In genomic region chr14:26595922-26596721, GRCh38 we compare ENCODE assay signal across 10 cellular contexts. TPM values are rescaled to one million over a fixed set of nuclear protein-coding genes. Genes with fewer than 3 reads are reported as not detected.
DNase-seq lines count a peak whose midpoint lies in the region; ATAC-seq and TF ChIP-seq lines count a peak whose summit lies in the region.
"Had no signal": no experiment of that assay in that cellular context is flagged by ENCODE, and none has a peak within 500 bp of the region (broad histone marks: within the 10 kb centered on the region; RNA-seq: fewer than 3 reads in every experiment).

No MANE protein-coding gene starts in this region.

- H3K4me3 ChIP-seq in cardiac fibroblast (replicated peaks in 1 of 2; ENCODE audit: low read depth in 2 of 2, low read length in 2 of 2) (peak overlapping the region; percentile 69 to 85), mesodermal cell (ENCODE audit: extremely low read depth, insufficient read depth, low read length, poor library complexity, severe bottlenecking) (peak overlapping the region; percentile 80), upper lobe of left lung (peak overlapping the region in 3 of 4 donors; percentile 55 to 66 (median 61))

- peak overlapping the region; percentile 39 for H3K4me3 Mint-ChIP-seq in activated CD4-positive, alpha-beta T cell treated with anti-CD3 and anti-CD28 coated beads, Interleukin-2, amount 10 ng/mL, durations not matched to agents 24 days and 14 days
- H3K4me3 Mint-ChIP-seq: CD4-positive, CD25-positive, alpha-beta regulatory T cell had no signal

- H3K9me3 ChIP-seq in mesodermal cell (ENCODE audit: control insufficient read depth, low read length) (no peaks in the 10 kb centered on the region), upper lobe of left lung (no peaks in the 10 kb centered on the region)
- H3K9me3 ChIP-seq: left lung had no signal

- H3K27ac Mint-ChIP-seq in activated CD4-positive, alpha-beta T cell treated with anti-CD3 and anti-CD28 coated beads, Interleukin-2, amount 10 ng/mL, durations not matched to agents 24 days and 14 days: peak overlapping the region; percentile 11

- peaks cover 2% of the 10 kb centered on the region for H3K36me3 Mint-ChIP-seq in activated CD4-positive, alpha-beta T cell treated with anti-CD3 and anti-CD28 coated beads, Interleukin-2, amount 10 ng/mL, durations not matched to agents 24 days and 14 days (ENCODE audit: low read depth)

- H3K9me3 Mint-ChIP-seq in activated CD4-positive, alpha-beta T cell treated with anti-CD3 and anti-CD28 coated beads, Interleukin-2, amount 10 ng/mL, durations not matched to agents 24 days and 14 days: no peaks in the 10 kb centered on the region

- H3K27me3 Mint-ChIP-seq in activated CD4-positive, alpha-beta T cell treated with anti-CD3 and anti-CD28 coated beads, Interleukin-2, amount 10 ng/mL, durations not matched to agents 24 days and 14 days: peaks cover 25% of the 10 kb centered on the region

- no peaks in the 10 kb centered on the region for H3K27me3 ChIP-seq in upper lobe of left lung

- H3K4me1 ChIP-seq in mesodermal cell (ENCODE audit: control insufficient read depth, insufficient read depth, low read length, poor library complexity, severe bottlenecking) (no peaks in the 10 kb centered on the region), upper lobe of left lung (peaks cover 0 to 8% (median 1%) of the 10 kb centered on the region in 4 donors)
- H3K4me1 ChIP-seq: left lung had no signal

- ATAC-seq in upper lobe of left lung (ENCODE audit: low FRiP score in 2 of 2) (no peak), HG03097 (IDR thresholded peaks at IDR 0.05; ENCODE audit: low FRiP score, unreplicated experiment) (no peak)

- H3K27ac ChIP-seq in mesodermal cell (ENCODE audit: low read depth, low read length, severe bottlenecking) (no peak overlapping the region), upper lobe of left lung (no peak overlapping the region)
- H3K27ac ChIP-seq: left lung had no signal

- no peaks in the 10 kb centered on the region for H3K4me1 Mint-ChIP-seq in activated CD4-positive, alpha-beta T cell treated with anti-CD3 and anti-CD28 coated beads, Interleukin-2, amount 10 ng/mL, durations not matched to agents 24 days and 14 days

- 11 to 14% methylated on average over 3 to 4 of the region's 15 CpGs for WGBS in mesodermal cell (ENCODE audit: insufficient coverage in 2 of 2), 2 experiments
- 16 to 20% methylated on average over 15 of the region's 15 CpGs for WGBS in upper lobe of left lung, 2 donors

- TF ChIP-seq POLR2A in upper lobe of left lung (IDR thresholded peaks at IDR 0.05): no peak

- intact Hi-C loops in activated CD4-positive, alpha-beta T cell treated with anti-CD3 and anti-CD28 coated beads, Interleukin-2, amount 10 ng/mL, durations not matched to agents 24 days and 14 days (cut with micrococcal nuclease): no loop called here

- no peak for TF ChIP-seq EP300 in upper lobe of left lung (IDR thresholded peaks at IDR 0.05)

- no peak for TF ChIP-seq CTCF in cardiac fibroblast (IDR thresholded peaks at IDR 0.05; ENCODE audit: low read depth, low read length)
- TF ChIP-seq CTCF in upper lobe of left lung (IDR thresholded peaks at IDR 0.05): no peak

- no peak for DNase-seq in activated CD4-positive, alpha-beta T cell treated with anti-CD3 and anti-CD28 coated beads, Interleukin-2, amount 10 ng/mL, durations not matched to agents 24 days and 14 days
- DNase-seq in activated CD4-positive, alpha-beta T cell treated with anti-CD3 and anti-CD28 coated beads for 4 hours: no peak
- DNase-seq in cardiac fibroblast (ENCODE audit: low read depth in 2 of 2) (peak; percentile 3 to 31), upper lobe of left lung (no peak), NCI-H226 (no peak), RKO (ENCODE audit: low spot score) (no peak)
- DNase-seq: CD4-positive, CD25-positive, alpha-beta regulatory T cell had no signal

- H3K36me3 ChIP-seq in mesodermal cell (ENCODE audit: control insufficient read depth, insufficient read depth, low read length) (no peaks in the 10 kb centered on the region), upper lobe of left lung (no peaks in the 10 kb centered on the region)
- H3K36me3 ChIP-seq: left lung had no signal

RNA-seq across cellular contexts. Expression of gene NOVA1, which starts 1.7 kb away (rescaled TPM):
- total RNA-seq in activated CD4-positive, alpha-beta T cell treated with anti-CD3 and anti-CD28 coated beads, Interleukin-2, amount 10 ng/mL, durations not matched to agents 24 days and 14 days: 0.30 TPM in 1 of 2 replicates, not detected in the other
- 12.9 TPM for polyA plus RNA-seq in mesodermal cell (2013, experiment 1 of 2)
- 11.6 TPM for polyA plus RNA-seq in mesodermal cell (2013, experiment 2 of 2)
- 1 to 10 TPM in 5 of 6 donors, under 1 TPM in 1; 0.67 to 3.1 (median 2.0) TPM for total RNA-seq in upper lobe of left lung
- polyA plus RNA-seq: CD4-positive, CD25-positive, alpha-beta regulatory T cell had no signal

Comparison
In these comparisons a context has a peak if more than half of its experiments do, and no peak if none do; other contexts are left out.
1. DNase-seq: peak in cardiac fibroblast (2 of 2); none in activated CD4-positive, alpha-beta T cell treated with anti-CD3 and anti-CD28 coated beads, Interleukin-2, amount 10 ng/mL, durations not matched to agents 24 days and 14 days (single experiment), activated CD4-positive, alpha-beta T cell treated with anti-CD3 and anti-CD28 coated beads for 4 hours (0 of 2), upper lobe of left lung (0 of 2), NCI-H226 (single experiment) and RKO (single experiment).
2. Peak in every context shown above with its lines, with median percentiles within 50 percentile points of each other: H3K4me3 ChIP-seq.